In genomic region chr9:115004535-115004934, GRCh38 we compare ENCODE assay signal across 13 cellular contexts.
"Had no signal": no experiment of that assay in that cellular context is flagged by ENCODE, and none has a peak within 500 bp of the region (broad histone marks: within the 10 kb centered on the region; RNA-seq: fewer than 3 reads in every experiment).

No MANE protein-coding gene starts in this region.

- H3K27ac ChIP-seq: dorsolateral prefrontal cortex, esophagus muscularis mucosa, gastrocnemius medialis, ovary, SK-N-MC, VCaP had no signal

- H3K9me3 Mint-ChIP-seq: T-cell had no signal

- H3K36me3 ChIP-seq: esophagus muscularis mucosa, gastrocnemius medialis, ovary had no signal

- H3K27ac Mint-ChIP-seq: T-cell had no signal

- H3K9me3 ChIP-seq: esophagus muscularis mucosa, gastrocnemius medialis, ovary had no signal

- H3K27me3 ChIP-seq: esophagus muscularis mucosa, ovary had no signal

- H3K4me1 ChIP-seq: gastrocnemius medialis had no signal

- H3K4me3 ChIP-seq: dorsolateral prefrontal cortex, esophagus muscularis mucosa, gastrocnemius medialis, ovary, SK-N-MC had no signal

- H3K4me3 Mint-ChIP-seq: T-cell had no signal

- H3K36me3 Mint-ChIP-seq: T-cell had no signal

- ATAC-seq: gastrocnemius medialis, left ventricle myocardium superior, T-cell had no signal

- DNase-seq: activated CD4-positive, alpha-beta T cell treated with anti-CD3 and anti-CD28 coated beads for 4 hours; dorsolateral prefrontal cortex; gastrocnemius medialis; left ventricle myocardium superior; mesendoderm; ovary; stimulated activated CD4-positive, alpha-beta T cell treated with anti-CD3 and anti-CD28 coated beads, Interleukin-4, amount 100 ng/mL, for 4 hours; T-cell; T1000; trophoblast cell had no signal
